In genomic region chrX:2928583-2929434, GRCh38 we compare ENCODE assay signal across 8 cellular contexts. TPM values are rescaled to one million over a fixed set of nuclear protein-coding genes. Genes with fewer than 3 reads are reported as not detected.
DNase-seq lines count a peak whose midpoint lies in the region; ATAC-seq and TF ChIP-seq lines count a peak whose summit lies in the region.

TSS of gene ARSD (minus strand) at chrX:2929339. CDS start at chrX:2929275, 64 bp downstream.

- H3K9me2 ChIP-seq in PC-9 (ENCODE audit: insufficient read depth): no peaks in the 10 kb centered on the region

- no CpG with 5 or more reads among the region's 84 CpGs for WGBS in neuronal stem cell (ENCODE audit: extremely low coverage in 2 of 2, insufficient read length in 2 of 2, insufficient replicate concordance in 1 of 2), 2 donors
- 1 to 2% methylated on average over 16 to 21 of the region's 84 CpGs for WGBS in thyroid gland, 2 donors

- H3K4me1 ChIP-seq in PC-9 (replicated peaks; ENCODE audit: insufficient read depth): no peaks in the 10 kb centered on the region
- no peaks in the 10 kb centered on the region for H3K4me1 ChIP-seq in neuronal stem cell (ENCODE audit: control insufficient read depth in 2 of 2, insufficient read depth in 1 of 2, low read depth in 1 of 2, low read length in 2 of 2)
- H3K4me1 ChIP-seq in thyroid gland: no peaks in the 10 kb centered on the region

- H3K4me2 ChIP-seq in PC-9: no peak within 1 kb of the TSS
- peak within 1 kb of the TSS; percentile 62 for H3K4me2 ChIP-seq in neuronal stem cell (ENCODE audit: insufficient read depth, low read length, poor library complexity, severe bottlenecking)

- H2AK5ac ChIP-seq in neuronal stem cell (ENCODE audit: low read depth, low read length): no peak within 1 kb of the TSS

- H3K18ac ChIP-seq in neuronal stem cell (ENCODE audit: low read length): peak within 1 kb of the TSS; percentile 90

- H3K9ac ChIP-seq in neuronal stem cell (ENCODE audit: low read depth, low read length, poor library complexity): peak within 1 kb of the TSS; percentile 81

- H3K9me3 ChIP-seq in PC-9 (ENCODE audit: insufficient read depth, low read depth) (no peaks in the 10 kb centered on the region), neuronal stem cell (replicated peaks in 1 of 2; ENCODE audit: control insufficient read depth in 2 of 2, insufficient read depth in 1 of 2, low read depth in 1 of 2, low read length in 2 of 2) (peaks cover 0 to 10% of the 10 kb centered on the region in 2 donors), thyroid gland (no peaks in the 10 kb centered on the region)

- CTCF ChIA-PET in PC-9 (lab: Charles Lee): no interaction called here

- DNase-seq in NCI-H524 (lab: John Stamatoyannopoulos, UW) (peak; percentile 9 to 29), NCI-H524 treated with DMSO at 0.1 percent for 48 hours (lab: John Stamatoyannopoulos, UW) (no peak), PC-9 (peak in 1 of 2 experiments; percentile 79), germinal center (ENCODE audit: low spot score) (peak; percentile 34), neuronal stem cell (ENCODE audit: low spot score) (peak; percentile 71), thyroid gland (peak; percentile 88)
- peak; percentile 10 for DNase-seq in activated naive CD4-positive, alpha-beta T cell treated with anti-CD3 and anti-CD28 coated beads, Interleukin-2, amount 50 U/mL, for 16 hours

- no peaks in the 10 kb centered on the region for H3K79me2 ChIP-seq in PC-9 (ENCODE audit: low read depth)

- TF ChIP-seq CTCF in PC-9 (conservative IDR thresholded peaks at IDR 0.05): no peak
- TF ChIP-seq CTCF in thyroid gland (IDR thresholded peaks at IDR 0.05): no peak

- no peaks in the 10 kb centered on the region for H3K79me1 ChIP-seq in neuronal stem cell (ENCODE audit: low read depth, low read length)

- H2BK120ac ChIP-seq in neuronal stem cell (ENCODE audit: low read depth, low read length): no peak within 1 kb of the TSS

- H4K8ac ChIP-seq in neuronal stem cell (ENCODE audit: low read depth, low read length): no peak within 1 kb of the TSS

- H2BK15ac ChIP-seq in neuronal stem cell (ENCODE audit: low read length): no peak within 1 kb of the TSS

- H3K27me3 ChIP-seq in PC-9 (ENCODE audit: insufficient read depth, low read depth) (no peaks in the 10 kb centered on the region), neuronal stem cell (ENCODE audit: control insufficient read depth in 3 of 3, insufficient read depth in 3 of 3, low read depth in 1 of 3, low read length in 3 of 3) (peaks cover 0 to 15% (median 0%) of the 10 kb centered on the region in 3 experiments), thyroid gland (no peaks in the 10 kb centered on the region)

- H3K4me3 ChIP-seq in PC-9 (no peak within 1 kb of the TSS), neuronal stem cell (ENCODE audit: low read length in 2 of 2) (peak within 1 kb of the TSS; percentile 51 to 75), thyroid gland (replicated peaks in 1 of 3) (peak within 1 kb of the TSS in 2 of 3 donors; percentile 58)

- H3F3A ChIP-seq in PC-9 (ENCODE audit: insufficient read depth, low read depth): no peaks in the 10 kb centered on the region

- H2AFZ ChIP-seq in PC-9: no peak within 1 kb of the TSS
- peak within 1 kb of the TSS; percentile 95 for H2AFZ ChIP-seq in neuronal stem cell (ENCODE audit: low read length)

- no peaks in the 10 kb centered on the region for H4K20me1 ChIP-seq in PC-9 (ENCODE audit: insufficient read depth)

- intact Hi-C loops in PC-9 (cut with micrococcal nuclease; ENCODE audit: unreplicated experiment): loop anchor here (2.0 kb wide), 1 partner anchor 30 kb away; no protein-coding TSS in a partner anchor
- intact Hi-C loops in thyroid gland (cut with DNase I): no loop called here

- no peak within 1 kb of the TSS for H4K91ac ChIP-seq in neuronal stem cell (ENCODE audit: low read depth, low read length, poor library complexity)

- peak; percentile 75 to 90 for TF ChIP-seq POLR2A in thyroid gland (IDR thresholded peaks at IDR 0.05)

- no peak within 1 kb of the TSS for H3K4ac ChIP-seq in neuronal stem cell (ENCODE audit: low read length)

- peak; percentile 91 for ATAC-seq in HG02981 (IDR thresholded peaks at IDR 0.05; ENCODE audit: unreplicated experiment)

- H3K14ac ChIP-seq in neuronal stem cell (ENCODE audit: low read length): no peak within 1 kb of the TSS

- POLR2A ChIA-PET in PC-9 (lab: Charles Lee; ENCODE audit: unreplicated experiment): interaction anchor here (0.7 kb wide), 2 partner anchors 53 to 82 kb away, joined by 5 to 7 read pairs; no protein-coding TSS in a partner anchor

- no peak within 1 kb of the TSS for H2BK5ac ChIP-seq in neuronal stem cell (ENCODE audit: low read length)

- H3K27ac ChIP-seq in PC-9 (no peak within 1 kb of the TSS), neuronal stem cell (replicated peaks; ENCODE audit: low read length) (peak within 1 kb of the TSS; percentile 89), thyroid gland (peak within 1 kb of the TSS; percentile 91 to 96 (median 94))

- H3K36me3 ChIP-seq in PC-9 (ENCODE audit: low read depth) (no peaks in the 10 kb centered on the region), neuronal stem cell (replicated peaks in 1 of 2; ENCODE audit: control insufficient read depth in 2 of 2, insufficient read depth in 2 of 2, low read length in 2 of 2) (no peaks in the 10 kb centered on the region), thyroid gland (no peaks in the 10 kb centered on the region)

- BruUV-seq in PC-9 (replicated peaks; lab: Mats Ljungman, UMichigan): no TSS peak

- H2BK12ac ChIP-seq in neuronal stem cell (ENCODE audit: low read length): no peak within 1 kb of the TSS

- H3K23ac ChIP-seq in neuronal stem cell (ENCODE audit: low read depth, low read length, poor library complexity): peak within 1 kb of the TSS; percentile 89

RNA-seq across cellular contexts. Expression of gene ARSD, which starts in this region (rescaled TPM):
- total RNA-seq in PC-9 (2021) (15.5 and 17.4 TPM in 2 replicates), thyroid gland (10 to 100 TPM; 39.1 to 66.3 (median 53.0) TPM)
- polyA plus RNA-seq in neuronal stem cell (2013, experiment 1 of 2): 2.0 TPM
- polyA plus RNA-seq in neuronal stem cell (2013, experiment 2 of 2): 2.3 TPM
